9 cellular contexts compared by ENCODE assay signal in the genomic region with DNA sequence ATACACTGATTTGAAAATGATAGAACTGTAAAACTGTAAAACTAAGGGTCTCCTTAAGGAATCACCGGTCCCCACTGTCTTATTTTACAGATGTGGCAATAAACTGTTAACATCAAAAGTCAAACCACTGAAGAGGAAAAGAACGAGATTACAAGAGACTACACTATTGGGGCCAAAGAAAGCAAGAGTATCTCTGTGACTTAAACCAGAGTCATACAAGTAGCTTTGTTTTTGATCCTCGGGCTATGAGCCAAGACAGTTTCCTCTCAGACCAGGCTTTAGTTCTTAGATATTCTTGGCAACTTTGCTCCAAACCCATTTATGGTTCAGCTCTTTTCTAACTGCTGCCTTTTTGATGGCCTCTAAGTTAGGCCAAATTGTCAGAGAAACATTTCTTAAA.
DNase-seq lines count a peak whose midpoint lies in the region; ATAC-seq and TF ChIP-seq lines count a peak whose summit lies in the region.
"Had no signal": no experiment of that assay in that cellular context is flagged by ENCODE, and none has a peak within 500 bp of the region (broad histone marks: within the 10 kb centered on the region; RNA-seq: fewer than 3 reads in every experiment).

No MANE protein-coding gene starts in this region.

- no peaks in the 10 kb centered on the region for H3K27me3 Mint-ChIP-seq in nephron (ENCODE audit: low read depth)

- POLR2A ChIA-PET in BJ (lab: Charles Lee) = no interaction called here

- intact Hi-C loops in esophagus squamous epithelium (cut with DNase I) = loop anchor here (10.0 kb wide), 1 partner anchor 177 kb away; a partner anchor contains a TSS

- H3K27me3 ChIP-seq in BJ (ENCODE audit: control insufficient read depth, insufficient read depth, low read length) = no peaks in the 10 kb centered on the region
- no peaks in the 10 kb centered on the region for H3K27me3 ChIP-seq in Loucy (ENCODE audit: insufficient read depth, low read length, poor library complexity, severe bottlenecking)
- no peaks in the 10 kb centered on the region for H3K27me3 ChIP-seq in esophagus squamous epithelium

- H3K9me3 Mint-ChIP-seq in nephron = no peaks in the 10 kb centered on the region

- H3K79me2 ChIP-seq in Loucy (ENCODE audit: insufficient read depth, low read length) = peaks cover 6% of the 10 kb centered on the region; the same call in 1 of the 2 replicates

- no peak for TF ChIP-seq CTCF in BJ (IDR thresholded peaks at IDR 0.05; ENCODE audit: insufficient read depth, low read depth, low read length)
- TF ChIP-seq CTCF in Loucy (conservative IDR thresholded peaks at IDR 0.05; ENCODE audit: low read length) = no peak
- TF ChIP-seq CTCF in esophagus squamous epithelium (IDR thresholded peaks at IDR 0.05) = no peak
- TF ChIP-seq CTCF in nephron (IDR thresholded peaks at IDR 0.05; ENCODE audit: unreplicated experiment in 3 of 3) = no peak

- 9 to 13% methylated on average over 3 of the region's 3 CpGs for WGBS in esophagus squamous epithelium, 2 donors

- H3K4me1 ChIP-seq in Loucy (ENCODE audit: insufficient read depth, low read length, poor library complexity, severe bottlenecking) = peaks cover 18% of the 10 kb centered on the region
- H3K4me1 ChIP-seq in esophagus squamous epithelium = peaks cover 0 to 63% (median 24%) of the 10 kb centered on the region in 3 donors

- no peaks in the 10 kb centered on the region for H3K36me3 Mint-ChIP-seq in nephron (ENCODE audit: low read depth)

- no peaks in the 10 kb centered on the region for H3F3A ChIP-seq in Loucy (ENCODE audit: low read depth)

- DNase-seq in BJ (ENCODE audit: low read depth) = peak; percentile 39
- no peak for DNase-seq in esophagus squamous epithelium (lab: John Stamatoyannopoulos, UW)
- DNase-seq in DMS 273 (lab: John Stamatoyannopoulos, UW; ENCODE audit: unreplicated experiment) = no peak
- DNase-seq in NOMO-1 (lab: John Stamatoyannopoulos, UW; ENCODE audit: unreplicated experiment in 2 of 2) = no peak

- H3K4me1 Mint-ChIP-seq in nephron = peaks cover 39% of the 10 kb centered on the region

- peak overlapping the region in 2 of 3 experiments; percentile 85 to 87 for H3K27ac Mint-ChIP-seq in nephron

- no peak overlapping the region for H2AFZ ChIP-seq in Loucy (ENCODE audit: low read length)

- CTCF ChIA-PET in BJ (lab: Yijun Ruan, JAX) = interaction anchor here (0.6 kb wide), 1 partner anchor 31 kb away, joined by 3 read pairs; no protein-coding TSS in a partner anchor

- H3K27ac ChIP-seq in esophagus squamous epithelium = peak overlapping the region in 3 of 4 donors; percentile 22 to 39 (median 38)

- no peak overlapping the region for H3K9ac ChIP-seq in Loucy (ENCODE audit: low read depth, low read length, poor library complexity, severe bottlenecking)

- TF ChIP-seq POLR2A in esophagus squamous epithelium (IDR thresholded peaks at IDR 0.05) = no peak

- H3K36me3 ChIP-seq in BJ (ENCODE audit: control insufficient read depth, insufficient read depth, low read length) (no peaks in the 10 kb centered on the region), Loucy (ENCODE audit: insufficient read depth, low read length) (no peaks in the 10 kb centered on the region), esophagus squamous epithelium (no peaks in the 10 kb centered on the region)

- H3K4me2 ChIP-seq in Loucy (ENCODE audit: low read depth, low read length, poor library complexity, severe bottlenecking) = peak overlapping the region; percentile 24

- no peaks in the 10 kb centered on the region for H3K9me2 ChIP-seq in Loucy (replicated peaks; ENCODE audit: low read depth, low read length)

- H3K4me3 ChIP-seq in BJ (ENCODE audit: low read depth, low read length) = no peak overlapping the region
- no peak overlapping the region for H3K4me3 ChIP-seq in Loucy (ENCODE audit: low read length, poor library complexity, severe bottlenecking)
- no peak overlapping the region for H3K4me3 ChIP-seq in esophagus squamous epithelium
- H3K4me3 ChIP-seq: lung had no signal

- ATAC-seq in GM19351 (IDR thresholded peaks at IDR 0.05; ENCODE audit: unreplicated experiment) (no peak), GM21360 (IDR thresholded peaks at IDR 0.05; ENCODE audit: unreplicated experiment) (no peak)

- peak overlapping the region in 1 of 3 experiments; percentile 33 for H3K4me3 Mint-ChIP-seq in nephron

- peaks cover 7% of the 10 kb centered on the region for H4K20me1 ChIP-seq in Loucy (ENCODE audit: insufficient read depth, low read length, poor library complexity, severe bottlenecking)

- no peaks in the 10 kb centered on the region for H3K9me3 ChIP-seq in Loucy (ENCODE audit: insufficient read depth, low read depth, low read length)
- H3K9me3 ChIP-seq in esophagus squamous epithelium = no peaks in the 10 kb centered on the region
